Comparison of ENCODE assay signal across 28 cellular contexts in genomic region chr5:176491056-176491646, GRCh38. TPM values are rescaled to one million over a fixed set of nuclear protein-coding genes. Genes with fewer than 3 reads are reported as not detected.
DNase-seq lines count a peak whose midpoint lies in the region; ATAC-seq, FAIRE-seq and TF ChIP-seq lines count a peak whose summit lies in the region.
"Had no signal": no experiment of that assay in that cellular context is flagged by ENCODE, and none has a peak within 500 bp of the region (broad histone marks: within the 10 kb centered on the region; RNA-seq: fewer than 3 reads in every experiment).

No MANE protein-coding gene starts in this region.

- no peak overlapping the region for H3K9ac ChIP-seq in astrocyte (ENCODE audit: low read length)
- H3K9ac ChIP-seq: GM23248 had no signal

- peaks cover 49% of the 10 kb centered on the region for H3K36me3 ChIP-seq in astrocyte (ENCODE audit: insufficient read depth, low read length)
- H3K36me3 ChIP-seq in mucosa of descending colon (ENCODE audit: low read depth): peaks cover under 1% of the 10 kb centered on the region

- H3K36me3 Mint-ChIP-seq in astrocyte (ENCODE audit: low read depth, unreplicated experiment): peaks cover 26% of the 10 kb centered on the region

- no peak overlapping the region for H3K4me3 ChIP-seq in astrocyte (ENCODE audit: insufficient read depth, low read depth, low read length)
- no peak overlapping the region for H3K4me3 ChIP-seq in mucosa of descending colon
- H3K4me3 ChIP-seq: coronary artery, GM23248 had no signal

- H3K27ac Mint-ChIP-seq in astrocyte (ENCODE audit: unreplicated experiment): no peak overlapping the region
- H3K27ac Mint-ChIP-seq: activated naive CD4-positive, alpha-beta T cell treated with anti-CD3 and anti-CD28 coated beads, Interleukin-2, amount 50 U/mL, for 24 hours; activated T-helper 1 cell treated with anti-CD3 and anti-CD28 coated beads, Interleukin-12 subunit alpha, Interleukin-12 subunit beta, Interleukin-2, Interleukin-4 antibody, amounts not matched to agents 30 ng/mL and 10 ng/mL and 1 ng/mL, durations not matched to agents 14 hours and 24 hours and 36 hours; memory B cell; WTC11 had no signal

- peaks cover 47% of the 10 kb centered on the region for H4K20me1 ChIP-seq in astrocyte (ENCODE audit: insufficient read depth, low read length)

- H2AFZ ChIP-seq in astrocyte (ENCODE audit: low read depth, low read length): no peak overlapping the region
- H2AFZ ChIP-seq: GM23248 had no signal

- no peaks in the 10 kb centered on the region for H3K9me3 ChIP-seq in astrocyte (ENCODE audit: insufficient read depth, low read depth, low read length)
- H3K9me3 ChIP-seq in mucosa of descending colon: no peaks in the 10 kb centered on the region

- intact Hi-C loops in mucosa of descending colon (cut with DNase I, micrococcal nuclease): no loop called here

- H3K27me3 Mint-ChIP-seq in astrocyte (ENCODE audit: low read depth, unreplicated experiment): no peaks in the 10 kb centered on the region
- H3K27me3 Mint-ChIP-seq: activated naive CD4-positive, alpha-beta T cell treated with anti-CD3 and anti-CD28 coated beads, Interleukin-2, amount 50 U/mL, for 24 hours; CD4-positive, alpha-beta memory T cell; memory B cell had no signal

- no peak overlapping the region for H3K4me3 Mint-ChIP-seq in astrocyte (ENCODE audit: unreplicated experiment)
- H3K4me3 Mint-ChIP-seq: activated naive CD4-positive, alpha-beta T cell treated with anti-CD3 and anti-CD28 coated beads, Interleukin-2, amount 50 U/mL, for 24 hours; activated T-helper 1 cell treated with anti-CD3 and anti-CD28 coated beads, Interleukin-12 subunit alpha, Interleukin-12 subunit beta, Interleukin-2, Interleukin-4 antibody, amounts not matched to agents 30 ng/mL and 10 ng/mL and 1 ng/mL, durations not matched to agents 14 hours and 24 hours and 36 hours; memory B cell; WTC11 had no signal

- no peak overlapping the region for H3K4me2 ChIP-seq in astrocyte (ENCODE audit: low read length)

- TF ChIP-seq CTCF in astrocyte (IDR thresholded peaks at IDR 0.05; ENCODE audit: insufficient read depth, low read depth, low read length): no peak
- no peak for TF ChIP-seq CTCF in mucosa of descending colon (IDR thresholded peaks at IDR 0.05)

- peaks cover 20% of the 10 kb centered on the region for H3K4me1 Mint-ChIP-seq in astrocyte (ENCODE audit: low read depth, unreplicated experiment)
- H3K4me1 Mint-ChIP-seq: WTC11 had no signal

- ATAC-seq in mucosa of descending colon (peak; percentile 42), HG03378 (IDR thresholded peaks at IDR 0.05; ENCODE audit: unreplicated experiment) (no peak), HG02588 (IDR thresholded peaks at IDR 0.05; ENCODE audit: unreplicated experiment) (no peak)
- ATAC-seq: right cardiac atrium, WTC11 had no signal

- peaks cover 7% of the 10 kb centered on the region for H3K79me2 ChIP-seq in astrocyte (ENCODE audit: insufficient read depth, low read length)

- H3K9me3 Mint-ChIP-seq in astrocyte (ENCODE audit: unreplicated experiment): no peaks in the 10 kb centered on the region
- H3K9me3 Mint-ChIP-seq: activated naive CD4-positive, alpha-beta T cell treated with anti-CD3 and anti-CD28 coated beads, Interleukin-2, amount 50 U/mL, for 24 hours; activated T-helper 1 cell treated with anti-CD3 and anti-CD28 coated beads, Interleukin-12 subunit alpha, Interleukin-12 subunit beta, Interleukin-2, Interleukin-4 antibody, amounts not matched to agents 30 ng/mL and 10 ng/mL and 1 ng/mL, durations not matched to agents 14 hours and 24 hours and 36 hours; CD4-positive, alpha-beta memory T cell; memory B cell; WTC11 had no signal

- DNase-seq in GDM1 (lab: John Stamatoyannopoulos, UW) (peak; percentile 9), NOMO-1 (lab: John Stamatoyannopoulos, UW; ENCODE audit: unreplicated experiment in 2 of 2) (peak; percentile 42 to 66), astrocyte (ENCODE audit: low read depth) (peak; percentile 31), mucosa of descending colon (no peak), NCI-H510A (lab: John Stamatoyannopoulos, UW) (no peak)
- DNase-seq: CD4-positive, alpha-beta memory T cell; effector memory CD4-positive, alpha-beta T cell; GM23248; Kasumi-1; NCI-H1105; NCI-H187 treated with DMSO at 0.1 percent for 48 hours; NCI-H2171 treated with DMSO at 0.1 percent for 48 hours; NCI-H524; posterior cingulate gyrus; right cardiac atrium; Right ventricle myocardium superior; stimulated activated CD4-positive, alpha-beta T cell treated with anti-CD3 and anti-CD28 coated beads, Interleukin-2, amount 100 ng/mL, for 24 hours; trophoblast cell had no signal

- H3K4me1 ChIP-seq in astrocyte (ENCODE audit: insufficient read depth, low read length) (peaks cover 6% of the 10 kb centered on the region), mucosa of descending colon (ENCODE audit: low read depth) (no peaks in the 10 kb centered on the region)

- no peak overlapping the region for H3K27ac ChIP-seq in astrocyte (ENCODE audit: low read depth, low read length)
- H3K27ac ChIP-seq: coronary artery, GM23248, HL-60 had no signal

- no peaks in the 10 kb centered on the region for H3K27me3 ChIP-seq in astrocyte (ENCODE audit: insufficient read depth, low read length)

- no peak for FAIRE-seq in astrocyte (lab: Jason Lieb, UNC)
- FAIRE-seq: GM12892, HepG2 had no signal

RNA-seq across cellular contexts. Expression of gene FAF2, which starts 43.0 kb away (rescaled TPM):
- total RNA-seq in astrocyte: 56.2 and 58.5 TPM in 2 replicates
- 10 to 100 TPM; 33.1 to 36.1 (median 33.4) TPM for total RNA-seq in mucosa of descending colon

RNA-seq across cellular contexts. Expression of gene RNF44, which starts 46.1 kb away (rescaled TPM):
- 47.8 and 59.8 TPM in 2 replicates for total RNA-seq in astrocyte
- 10 to 100 TPM; 70.2 to 98.4 (median 77.6) TPM for total RNA-seq in mucosa of descending colon

RNA-seq across cellular contexts. Expression of gene CDHR2, which starts 58.0 kb away (rescaled TPM):
- total RNA-seq in astrocyte (0.43 and 0.50 TPM in 2 replicates), mucosa of descending colon (100 to 1,000 TPM in 2 of 3 donors, 10 to 100 TPM in 1; 69.0 to 184 (median 107) TPM)
- total RNA-seq: GM23248 had no signal

Comparison
In these comparisons a context has a peak if more than half of its experiments do, and no peak if none do; other contexts are left out.
1. DNase-seq: peak in GDM1 (single experiment), NOMO-1 (2 of 2) and astrocyte (single experiment); none in mucosa of descending colon (0 of 3) and NCI-H510A (single experiment).
2. RNA of gene CDHR2, which starts 58.0 kb away (total RNA-seq): 69.0 to 184 TPM in mucosa of descending colon; 0.43 to 0.50 TPM in astrocyte; every median in the first group is over 10 times any median in the second.